Comparison of ENCODE assay signal across 10 cellular contexts in the genomic region with DNA sequence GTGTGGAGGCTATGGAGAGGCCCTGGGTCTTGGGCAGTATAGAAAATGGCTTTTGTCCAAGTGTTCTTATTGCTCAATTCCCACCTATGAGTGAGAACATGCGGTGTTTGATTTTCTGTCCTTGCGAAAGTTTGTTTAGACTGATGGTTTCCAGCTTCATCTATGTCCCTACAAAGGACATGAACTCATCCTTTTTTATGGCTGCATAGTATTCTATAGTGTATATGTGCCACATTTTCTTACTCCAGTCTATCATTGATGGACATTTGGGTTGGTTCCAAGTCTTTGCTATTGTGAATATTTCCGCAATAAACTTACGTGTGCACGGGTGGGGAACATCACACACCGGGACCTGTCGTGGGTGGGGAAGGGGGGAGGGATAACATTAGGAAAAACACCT. TPM values are rescaled to one million over a fixed set of nuclear protein-coding genes. Genes with fewer than 3 reads are reported as not detected.
DNase-seq lines count a peak whose midpoint lies in the region; ATAC-seq and TF ChIP-seq lines count a peak whose summit lies in the region.
"Not testable (repeated sequence)": the region's sequence is repeated elsewhere in the genome, so short reads cannot be mapped to it uniquely, and the experiment has no call there.
"Had no signal": no experiment of that assay in that cellular context is flagged by ENCODE, and none has a peak within 500 bp of the region (broad histone marks: within the 10 kb centered on the region; RNA-seq: fewer than 3 reads in every experiment).

No MANE protein-coding gene starts in this region.

- not testable (repeated sequence) for H4K20me1 ChIP-seq in PC-9 (ENCODE audit: insufficient read depth)

- H3K27ac ChIP-seq in CD4-positive, alpha-beta memory T cell (ENCODE audit: low read depth, low read length); PC-9: not testable (repeated sequence)

- not testable (repeated sequence) for H3K9me2 ChIP-seq in PC-9 (ENCODE audit: insufficient read depth)

- H3K36me3 Mint-ChIP-seq in CD4-positive, alpha-beta memory T cell; activated CD8-positive, alpha-beta T cell treated with anti-CD3 and anti-CD28 coated beads for 36 hours (ENCODE audit: low read depth); activated naive CD8-positive, alpha-beta T cell; natural killer cell: not testable (repeated sequence)
- peaks cover 24% of the 10 kb centered on the region for H3K36me3 Mint-ChIP-seq in effector memory CD8-positive, alpha-beta T cell (ENCODE audit: insufficient read depth)

- H3F3A ChIP-seq in PC-9 (ENCODE audit: insufficient read depth, low read depth) = peaks cover 16% of the 10 kb centered on the region

- H3K4me3 ChIP-seq in CD4-positive, alpha-beta memory T cell (ENCODE audit: low read length in 2 of 2) = not testable (repeated sequence)
- H3K4me3 ChIP-seq in HFF-Myc (replicated peaks; ENCODE audit: low read depth, low read length) = peak overlapping the region; percentile 49
- H3K4me3 ChIP-seq in PC-9 = peak overlapping the region; percentile 61

- not testable (repeated sequence) for H3K27me3 ChIP-seq in CD4-positive, alpha-beta memory T cell (ENCODE audit: insufficient read depth, low read length); PC-9 (ENCODE audit: insufficient read depth, low read depth)

- not testable (repeated sequence) for BruUV-seq in PC-9 (replicated peaks; lab: Mats Ljungman, UMichigan)

- intact Hi-C loops in CD4-positive, alpha-beta memory T cell (cut with micrococcal nuclease) = not testable (repeated sequence)
- intact Hi-C loops in PC-9 (cut with micrococcal nuclease; ENCODE audit: unreplicated experiment) = loop anchor here (2.0 kb wide), 1 partner anchor 90 kb away; no protein-coding TSS in a partner anchor
- intact Hi-C loops in activated CD8-positive, alpha-beta T cell treated with anti-CD3 and anti-CD28 coated beads for 36 hours (cut with micrococcal nuclease) = loop anchor here (10.0 kb wide), 1 partner anchor 114 kb away; no protein-coding TSS in a partner anchor
- intact Hi-C loops in natural killer cell (cut with micrococcal nuclease) = loop anchor here (5.0 kb wide), 1 partner anchor 403 kb away; the partner anchor contains the start of gene FCER1G

- peaks cover 26 to 46% (median 33%) of the 10 kb centered on the region in 4 donors for H3K4me1 Mint-ChIP-seq in CD4-positive, alpha-beta memory T cell
- peaks cover 30% of the 10 kb centered on the region for H3K4me1 Mint-ChIP-seq in activated CD8-positive, alpha-beta T cell treated with anti-CD3 and anti-CD28 coated beads for 36 hours (ENCODE audit: low read depth)
- peaks cover 34% of the 10 kb centered on the region for H3K4me1 Mint-ChIP-seq in activated naive CD8-positive, alpha-beta T cell (ENCODE audit: low read depth)
- H3K4me1 Mint-ChIP-seq in effector memory CD8-positive, alpha-beta T cell (ENCODE audit: low read depth in 2 of 2) = peaks cover 20 to 33% of the 10 kb centered on the region in 2 donors
- peaks cover 35 to 38% of the 10 kb centered on the region in 2 donors for H3K4me1 Mint-ChIP-seq in natural killer cell

- POLR2A ChIA-PET in CD4-positive, alpha-beta memory T cell (lab: Charles Lee; ENCODE audit: partially characterized antibody) = interaction anchor here (1.3 to 1.4 kb wide), 2 partner anchors 8 to 81 kb away, joined by 7 to 10 read pairs; no protein-coding TSS in a partner anchor
- POLR2A ChIA-PET in PC-9 (lab: Charles Lee; ENCODE audit: unreplicated experiment); activated CD8-positive, alpha-beta T cell treated with anti-CD3 and anti-CD28 coated beads for 36 hours (lab: Charles Lee): not testable (repeated sequence)

- H3K4me1 ChIP-seq in CD4-positive, alpha-beta memory T cell (ENCODE audit: insufficient read depth, low read length) = peaks cover 32% of the 10 kb centered on the region
- H3K4me1 ChIP-seq in PC-9 (replicated peaks; ENCODE audit: insufficient read depth) = not testable (repeated sequence)

- H3K27ac Mint-ChIP-seq in CD4-positive, alpha-beta memory T cell = peak overlapping the region in 4 of 7 donors; percentile 61 to 98 (median 69)
- not testable (repeated sequence) for H3K27ac Mint-ChIP-seq in activated CD8-positive, alpha-beta T cell treated with anti-CD3 and anti-CD28 coated beads for 36 hours; activated naive CD8-positive, alpha-beta T cell
- H3K27ac Mint-ChIP-seq in effector memory CD8-positive, alpha-beta T cell = peak overlapping the region in 1 of 2 donors; percentile 97
- peak overlapping the region in 1 of 2 donors; percentile 99 for H3K27ac Mint-ChIP-seq in natural killer cell

- H3K9me3 Mint-ChIP-seq in CD4-positive, alpha-beta memory T cell = peaks cover 0 to 11% (median 0%) of the 10 kb centered on the region in 8 donors
- H3K9me3 Mint-ChIP-seq in activated CD8-positive, alpha-beta T cell treated with anti-CD3 and anti-CD28 coated beads for 36 hours; activated naive CD8-positive, alpha-beta T cell (ENCODE audit: low read depth); effector memory CD8-positive, alpha-beta T cell; natural killer cell: not testable (repeated sequence)

- DNase-seq in CD4-positive, alpha-beta memory T cell; HFF-Myc (ENCODE audit: extremely low read depth, low read depth); activated CD8-positive, alpha-beta T cell treated with anti-CD3 and anti-CD28 coated beads for 36 hours; effector memory CD8-positive, alpha-beta T cell; natural killer cell: not testable (repeated sequence)
- DNase-seq in PC-9 = peak in 1 of 2 experiments; percentile 38

- H3K4me3 Mint-ChIP-seq in CD4-positive, alpha-beta memory T cell = peak overlapping the region in 7 of 8 donors; percentile 26 to 97 (median 41)
- H3K4me3 Mint-ChIP-seq in activated CD8-positive, alpha-beta T cell treated with anti-CD3 and anti-CD28 coated beads for 36 hours = peak overlapping the region; percentile 42
- peak overlapping the region; percentile 63 for H3K4me3 Mint-ChIP-seq in activated naive CD8-positive, alpha-beta T cell
- H3K4me3 Mint-ChIP-seq in effector memory CD8-positive, alpha-beta T cell = peak overlapping the region; percentile 88 to 98
- peak overlapping the region; percentile 28 for H3K4me3 Mint-ChIP-seq in natural killer cell

- not testable (repeated sequence) for H3K9me3 ChIP-seq in CD4-positive, alpha-beta memory T cell (ENCODE audit: control insufficient read depth in 1 of 2, low read length in 2 of 2); PC-9 (ENCODE audit: insufficient read depth, low read depth)

- not testable (repeated sequence) for ATAC-seq in activated CD8-positive, alpha-beta T cell treated with anti-CD3 and anti-CD28 coated beads for 36 hours; effector memory CD8-positive, alpha-beta T cell (replicated peaks); natural killer cell

- not testable (repeated sequence) for H3K27me3 Mint-ChIP-seq in CD4-positive, alpha-beta memory T cell; activated CD8-positive, alpha-beta T cell treated with anti-CD3 and anti-CD28 coated beads for 36 hours; activated naive CD8-positive, alpha-beta T cell; effector memory CD8-positive, alpha-beta T cell; natural killer cell (ENCODE audit: low read depth in 2 of 2)

- not testable (repeated sequence) for TF ChIP-seq CTCF in HFF-Myc (IDR thresholded peaks at IDR 0.05; ENCODE audit: low read depth, low read length, missing control alignments); PC-9 (conservative IDR thresholded peaks at IDR 0.05); activated CD8-positive, alpha-beta T cell treated with anti-CD3 and anti-CD28 coated beads for 36 hours (IDR thresholded peaks at IDR 0.05); natural killer cell (IDR thresholded peaks at IDR 0.05)

- H2AFZ ChIP-seq in PC-9 = not testable (repeated sequence)

- H3K79me2 ChIP-seq in PC-9 (ENCODE audit: low read depth) = not testable (repeated sequence)

- peak overlapping the region; percentile 76 for H3K4me2 ChIP-seq in PC-9

- H3K36me3 ChIP-seq in CD4-positive, alpha-beta memory T cell (ENCODE audit: insufficient read depth, low read length); PC-9 (ENCODE audit: low read depth): not testable (repeated sequence)

- CTCF ChIA-PET in CD4-positive, alpha-beta memory T cell (lab: Charles Lee; ENCODE audit: partially characterized antibody); PC-9 (lab: Charles Lee); activated CD8-positive, alpha-beta T cell treated with anti-CD3 and anti-CD28 coated beads for 36 hours (lab: Charles Lee): not testable (repeated sequence)

RNA-seq across cellular contexts. Expression of gene FCGR3B, which starts 10.6 kb away (rescaled TPM):
- total RNA-seq in CD4-positive, alpha-beta memory T cell = not detected
- not detected for polyA plus RNA-seq in CD4-positive, alpha-beta memory T cell
- total RNA-seq in PC-9 (2021) (not detected in 2 replicates), natural killer cell (10 to 100 TPM; 12.8 to 29.6 (median 18.2) TPM)
- not detected for total RNA-seq in activated CD8-positive, alpha-beta T cell treated with anti-CD3 and anti-CD28 coated beads for 36 hours
- total RNA-seq: IMR-90 had no signal
- polyA plus RNA-seq: AG04450, BJ, IMR-90 had no signal

RNA-seq across cellular contexts. Expression of gene FCGR2B, which starts 42.5 kb away (rescaled TPM):
- total RNA-seq in CD4-positive, alpha-beta memory T cell = under 1 TPM; 0.93 to 0.94 TPM
- 1 to 10 TPM in 1 of 2 donors, under 1 TPM in 1; 0.49 to 2.1 TPM for polyA plus RNA-seq in CD4-positive, alpha-beta memory T cell
- total RNA-seq in PC-9 (2021) = not detected in 2 replicates
- total RNA-seq in activated CD8-positive, alpha-beta T cell treated with anti-CD3 and anti-CD28 coated beads for 36 hours = not detected
- total RNA-seq in natural killer cell = 10 to 100 TPM; 12.6 to 76.9 (median 17.0) TPM
- total RNA-seq: IMR-90 had no signal
- polyA plus RNA-seq: AG04450, BJ, IMR-90 had no signal

Comparison
In these comparisons a context has a peak if more than half of its experiments do, and no peak if none do; other contexts are left out.
1. H3K4me3 Mint-ChIP-seq: peak in every context shown above with its lines; median percentile 93 in effector memory CD8-positive, alpha-beta T cell; 63 in activated naive CD8-positive, alpha-beta T cell; 42 in activated CD8-positive, alpha-beta T cell treated with anti-CD3 and anti-CD28 coated beads for 36 hours; 41 in CD4-positive, alpha-beta memory T cell; 28 in natural killer cell.
2. RNA of gene FCGR3B, which starts 10.6 kb away (total RNA-seq): 12.8 to 29.6 TPM in natural killer cell; not detected in CD4-positive, alpha-beta memory T cell, not detected in PC-9 and not detected in activated CD8-positive, alpha-beta T cell treated with anti-CD3 and anti-CD28 coated beads for 36 hours; every median in the first group is over 4 times any median in the second.
3. RNA of gene FCGR2B, which starts 42.5 kb away (total RNA-seq): 12.6 to 76.9 TPM in natural killer cell; 0.93 to 0.94 TPM in CD4-positive, alpha-beta memory T cell, not detected in PC-9 and not detected in activated CD8-positive, alpha-beta T cell treated with anti-CD3 and anti-CD28 coated beads for 36 hours; every median in the first group is over 4 times any median in the second.